Comparison of ENCODE assay signal across 12 cellular contexts in genomic region chr14:68247281-68247680, GRCh38.
A peak's percentile ranks its signal among the peaks of the same experiment; 100 is the strongest.
DNase-seq lines count a peak whose midpoint lies in the region; ATAC-seq, FAIRE-seq and TF ChIP-seq lines count a peak whose summit lies in the region.
"Had no signal": no experiment of that assay in that cellular context is flagged by ENCODE, and none has a peak within 500 bp of the region (broad histone marks: within the 10 kb centered on the region; RNA-seq: fewer than 3 reads in every experiment).

No MANE protein-coding gene starts in this region.

- H3K4me2 ChIP-seq in BLaER1: peak overlapping the region; percentile 76

- no peak for TF ChIP-seq POLR2A in Peyer's patch (IDR thresholded peaks at IDR 0.05)

- intact Hi-C loops in posterior vena cava (cut with DNase I): loop anchor here (5.0 to 10.0 kb wide), 5 partner anchors 102 to 568 kb away; partner anchors contain the start of gene ZFP36L1 (in 1 of the 2)

- H3K27me3 ChIP-seq in BLaER1 (no peaks in the 10 kb centered on the region), Peyer's patch (no peaks in the 10 kb centered on the region)

- no peak for DNase-seq in Peyer's patch
- no peak for DNase-seq in posterior vena cava (ENCODE audit: low spot score)
- no peak for DNase-seq in HK-2 (ENCODE audit: unreplicated experiment)
- no peak for DNase-seq in left lobe of liver (ENCODE audit: low spot score)
- DNase-seq: activated naive CD4-positive, alpha-beta T cell treated with anti-CD3 and anti-CD28 coated beads for 36 hours; NCI-H1694 treated with DMSO at 0.1 percent for 48 hours; NCI-H524 had no signal

- no peak overlapping the region for H3K9ac ChIP-seq in BLaER1

- H3K4me1 ChIP-seq in BLaER1 (peaks cover 69% of the 10 kb centered on the region), Peyer's patch (peaks cover 0 to 76% (median 6%) of the 10 kb centered on the region in 4 donors)

- FAIRE-seq in islet of Langerhans (lab: Jason Lieb, UNC): peak; percentile 47
- FAIRE-seq: small intestine had no signal

- H3K9me3 ChIP-seq in BLaER1: no peaks in the 10 kb centered on the region
- H3K9me3 ChIP-seq in Peyer's patch: no peaks in the 10 kb centered on the region

- no peak overlapping the region for H3K4me3 ChIP-seq in BLaER1
- no peak overlapping the region for H3K4me3 ChIP-seq in Peyer's patch
- no peak overlapping the region for H3K4me3 ChIP-seq in skin epidermis

- no peaks in the 10 kb centered on the region for H4K20me1 ChIP-seq in BLaER1

- ATAC-seq in HG03159 (IDR thresholded peaks at IDR 0.05; ENCODE audit: unreplicated experiment): no peak
- ATAC-seq in left lobe of liver: no peak

- H3K36me3 ChIP-seq in BLaER1: no peaks in the 10 kb centered on the region
- H3K36me3 ChIP-seq in Peyer's patch: no peaks in the 10 kb centered on the region

- TF ChIP-seq CTCF in Peyer's patch (IDR thresholded peaks at IDR 0.05): no peak

- H3K27ac ChIP-seq in BLaER1: peak overlapping the region; percentile 66; the same call in 1 of the 2 replicates
- peak overlapping the region; percentile 1 to 84 (median 66) for H3K27ac ChIP-seq in Peyer's patch
- H3K27ac ChIP-seq in skin epidermis: peak overlapping the region in 19 of 21 experiments; percentile 33 to 87 (median 75)
